ENCODE assay signal across 1 cellular context in genomic region chr15:72685301-72685924, GRCh38.
TF ChIP-seq lines count a peak whose summit lies in the region.

No MANE protein-coding gene starts in this region.

TF ChIP-seq in K562, 482 proteins besides CTCF, POLR2A, EP300 and RAD21:
- TF ChIP-seq ZNF197 (CRISPR knock-in tag; IDR thresholded peaks at IDR 0.05; ENCODE audit: low read depth) = 0 out of 2 replicates have a peak, but pooled peaks have one; percentile 20
- TF ChIP-seq TCF3 (CRISPR knock-in tag; IDR thresholded peaks at IDR 0.05) = no peak
- TF ChIP-seq RFX7 (CRISPR knock-in tag; IDR thresholded peaks at IDR 0.05) = no peak
- peak in 1 of 2 experiments; percentile 74; a peak in 2 of 4 replicates for TF ChIP-seq FOXK2 (conservative IDR thresholded peaks at IDR 0.05 in 1 of 2, IDR thresholded peaks at IDR 0.05 in 1 of 2; ENCODE audit: low read depth in 2 of 2)
- no peak for TF ChIP-seq PTTG1 (tag; IDR thresholded peaks at IDR 0.05; ENCODE audit: low read depth)
- TF ChIP-seq RFX1 (IDR thresholded peaks at IDR 0.05) = no peak
- no peak for TF ChIP-seq MITF (IDR thresholded peaks at IDR 0.05)
- no peak for TF ChIP-seq ZNF3 (CRISPR knock-in tag; IDR thresholded peaks at IDR 0.05)
- no peak for TF ChIP-seq ZEB2 (IDR thresholded peaks at IDR 0.05)
- no peak for TF ChIP-seq ZNF589 (CRISPR knock-in tag; IDR thresholded peaks at IDR 0.05; ENCODE audit: low read depth)
- no peak for TF ChIP-seq TEAD2 (tag; IDR thresholded peaks at IDR 0.05)
- peak; percentile 22; the same call in 1 of the 2 replicates for TF ChIP-seq MGA (IDR thresholded peaks at IDR 0.05)
- TF ChIP-seq TFE3 (CRISPR knock-in tag; IDR thresholded peaks at IDR 0.05) = no peak
- TF ChIP-seq TCF7 (IDR thresholded peaks at IDR 0.05; ENCODE audit: borderline replicate concordance) = 0 out of 2 replicates have a peak, but pooled peaks have one; percentile 6
